Comparison of ENCODE assay signal across 31 cellular contexts in the genomic region with DNA sequence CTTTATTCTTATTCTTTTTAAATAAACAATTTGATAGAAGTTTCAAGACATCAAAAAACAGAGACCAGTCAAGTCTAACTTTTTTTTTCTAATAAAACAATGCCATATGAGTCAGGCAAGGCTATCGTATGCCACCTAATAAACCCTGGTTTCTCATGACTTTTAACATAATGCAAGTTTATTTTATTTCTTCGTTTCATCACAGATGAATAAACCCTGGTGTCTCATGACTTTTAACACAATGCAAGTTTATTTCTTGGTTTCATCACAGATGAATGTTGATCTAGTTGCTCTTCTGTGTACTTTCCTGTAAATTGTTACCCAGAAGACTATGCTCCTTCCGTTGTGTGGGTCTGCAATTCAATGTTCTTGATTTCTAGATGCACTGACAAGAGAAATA.
"Had no signal": no experiment of that assay in that cellular context is flagged by ENCODE, and none has a peak within 500 bp of the region (broad histone marks: within the 10 kb centered on the region; RNA-seq: fewer than 3 reads in every experiment).

No MANE protein-coding gene starts in this region.

- DNase-seq: activated B cell treated with CpG ODN at 0.5 μM for 24 hours; activated CD4-positive, alpha-beta memory T cell treated with anti-CD3 and anti-CD28 coated beads for 36 hours; activated CD4-positive, alpha-beta T cell treated with anti-CD3 and anti-CD28 coated beads for 4 hours; activated CD4-positive, alpha-beta T cell treated with anti-CD3 and anti-CD28 coated beads, Interleukin-2, amount 10 ng/mL, durations not matched to agents 24 days and 14 days; activated CD4-positive, alpha-beta T cell treated with anti-CD3 and anti-CD28 coated beads, Interleukin-2, amount 50 U/mL, for 1 hour; activated CD4-positive, alpha-beta T cell treated with anti-CD3 and anti-CD28 coated beads, Interleukin-2, amount 50 U/mL, for 4 hours; activated CD4-positive, CD25-positive, alpha-beta regulatory T cell treated with anti-CD3 and anti-CD28 coated beads, Interleukin-2, amount 50 U/mL, for 72 hours; activated CD8-positive, alpha-beta memory T cell treated with anti-CD3 and anti-CD28 coated beads, Interleukin-2, amount 50 U/mL, for 4 hours; activated CD8-positive, alpha-beta T cell treated with anti-CD3 and anti-CD28 coated beads for 36 hours; activated effector memory CD4-positive, alpha-beta T cell treated with anti-CD3 and anti-CD28 coated beads, Interleukin-2, amount 50 U/mL, for 16 hours; activated gamma-delta T cell treated with Interleukin-2 at 50 U/mL for 16 hours; activated naive CD4-positive, alpha-beta T cell; activated naive CD4-positive, alpha-beta T cell treated with anti-CD3 and anti-CD28 coated beads for 36 hours; activated naive CD4-positive, alpha-beta T cell treated with anti-CD3 and anti-CD28 coated beads, Interleukin-2, amount 50 U/mL, for 16 hours; activated naive CD8-positive, alpha-beta T cell treated with anti-CD3 and anti-CD28 coated beads for 36 hours; activated T-cell treated with anti-CD3 and anti-CD28 coated beads for 4 hours; activated T-cell treated with anti-CD3 and anti-CD28 coated beads, Interleukin-2, amount 50 U/mL, for 1 hour; activated T-cell treated with anti-CD3 and anti-CD28 coated beads, Interleukin-2, amount 50 U/mL, for 4 hours; activated T-cell treated with anti-CD3 and anti-CD28 coated beads, Interleukin-2, amount 50 U/mL, for 72 hours; adrenal gland; amniotic stem cell; aorta; body of pancreas; brain microvascular endothelial cell; central memory CD4-positive, alpha-beta T cell; T-helper 2 cell; T-helper 9 cell had no signal

- H3K36me3 ChIP-seq: adrenal gland, brain microvascular endothelial cell, breast epithelium had no signal

- H3K9me3 ChIP-seq: adrenal gland, body of pancreas, breast epithelium had no signal

- ATAC-seq: activated CD8-positive, alpha-beta T cell treated with anti-CD3 and anti-CD28 coated beads for 36 hours; activated naive CD4-positive, alpha-beta T cell treated with anti-CD3 and anti-CD28 coated beads, Interleukin-2, amount 50 U/mL, for 72 hours; activated T-cell treated with anti-CD3 and anti-CD28 coated beads, Interleukin-2, amount 50 U/mL, for 4 hours; activated T-cell treated with anti-CD3 and anti-CD28 coated beads, Interleukin-2, amount 50 U/mL, for 72 hours; activated T-helper 17 cell treated with anti-CD3 and anti-CD28 coated beads, Interleukin-2, amount 50 U/mL, for 72 hours; body of pancreas had no signal

- H3K27ac ChIP-seq: adrenal gland, body of pancreas, brain microvascular endothelial cell, breast epithelium, VCaP had no signal

- H3K27me3 ChIP-seq: adrenal gland, body of pancreas, brain microvascular endothelial cell, breast epithelium had no signal

- H3K4me1 ChIP-seq: body of pancreas, breast epithelium had no signal

- H3K4me3 ChIP-seq: adrenal gland, body of pancreas, breast epithelium had no signal
